11 cellular contexts compared by ENCODE assay signal in genomic region chr1:223135176-223135575, GRCh38. TPM values are rescaled to one million over a fixed set of nuclear protein-coding genes. Genes with fewer than 3 reads are reported as not detected.
A peak's percentile ranks its signal among the peaks of the same experiment; 100 is the strongest.
DNase-seq lines count a peak whose midpoint lies in the region; ATAC-seq and TF ChIP-seq lines count a peak whose summit lies in the region.
"Had no signal": no experiment of that assay in that cellular context is flagged by ENCODE, and none has a peak within 500 bp of the region (broad histone marks: within the 10 kb centered on the region; RNA-seq: fewer than 3 reads in every experiment).

No MANE protein-coding gene starts in this region.

- H3K9ac ChIP-seq in SK-N-SH, result no peak overlapping the region

- TF ChIP-seq POLR2A in prostate gland (IDR thresholded peaks at IDR 0.05) (no peak), Peyer's patch (IDR thresholded peaks at IDR 0.05) (no peak)

- no peak overlapping the region for H3K4me3 Mint-ChIP-seq in Caco-2 (ENCODE audit: unreplicated experiment)

- no peaks in the 10 kb centered on the region for H3K27me3 Mint-ChIP-seq in Caco-2 (ENCODE audit: insufficient read depth, unreplicated experiment)

- 15% methylated on average over 2 of the region's 4 CpGs for WGBS in SK-N-SH (ENCODE audit: low lambda C conversion rate)
- WGBS in prostate gland, result 38% methylated on average over 4 of the region's 4 CpGs

- peaks cover 7% of the 10 kb centered on the region for H3K36me3 Mint-ChIP-seq in Caco-2 (ENCODE audit: insufficient read depth, unreplicated experiment)

- H3K27me3 ChIP-seq in Caco-2 (replicated peaks; ENCODE audit: control insufficient read depth, insufficient read depth, low read length) (no peaks in the 10 kb centered on the region), SK-N-SH (ENCODE audit: insufficient read depth) (peaks cover 29% of the 10 kb centered on the region), prostate gland (replicated peaks; ENCODE audit: insufficient read depth) (no peaks in the 10 kb centered on the region), Peyer's patch (no peaks in the 10 kb centered on the region)

- peak overlapping the region; percentile 77 for H3K27ac Mint-ChIP-seq in Caco-2 (ENCODE audit: unreplicated experiment)

- no peaks in the 10 kb centered on the region for H3F3A ChIP-seq in SK-N-SH (replicated peaks; ENCODE audit: insufficient read depth)

- H3K4me1 ChIP-seq in Caco-2, result peaks cover 25% of the 10 kb centered on the region; the same call in 1 of the 2 replicates
- peaks cover 10 to 14% of the 10 kb centered on the region in 2 experiments; a peak in 3 of 4 replicates for H3K4me1 ChIP-seq in SK-N-SH (ENCODE audit: control insufficient read depth in 1 of 2, insufficient read depth in 2 of 2, low read depth in 1 of 2, low read length in 1 of 2)
- H3K4me1 ChIP-seq in prostate gland (replicated peaks), result no peaks in the 10 kb centered on the region
- H3K4me1 ChIP-seq in Peyer's patch, result peaks cover 0 to 12% (median 4%) of the 10 kb centered on the region in 4 donors

- H4K20me1 ChIP-seq in SK-N-SH (ENCODE audit: insufficient read depth), result no peaks in the 10 kb centered on the region

- H3K79me2 ChIP-seq in SK-N-SH (ENCODE audit: insufficient read depth), result no peaks in the 10 kb centered on the region

- H3K4me3 ChIP-seq in Caco-2 (ENCODE audit: low read depth, low read length) (no peak overlapping the region), SK-N-SH (ENCODE audit: low read depth in 2 of 2, low read length in 1 of 2) (no peak overlapping the region), fibroblast of the aortic adventitia (ENCODE audit: low read depth, low read length) (no peak overlapping the region), prostate gland (no peak overlapping the region), Peyer's patch (no peak overlapping the region)

- CTCF ChIA-PET in Caco-2 (lab: Charles Lee), result interaction anchor here (1.7 kb wide), 1 partner anchor 11 kb away, joined by 5 read pairs; no protein-coding TSS in a partner anchor
- CTCF ChIA-PET in SK-N-SH (lab: Yijun Ruan, JAX), result interaction anchor here (1.0 to 10.1 kb wide), 8 partner anchors 8 to 547 kb away, joined by 4 to 130 read pairs (median 24); partner anchors contain the start of gene TLR5

- H2AFZ ChIP-seq in SK-N-SH (ENCODE audit: low read depth), result no peak overlapping the region

- no peaks in the 10 kb centered on the region for H3K9me2 ChIP-seq in SK-N-SH

- no peaks in the 10 kb centered on the region; the same call in 1 of the 2 replicates for H3K36me3 ChIP-seq in Caco-2 (ENCODE audit: control insufficient read depth, insufficient read depth, low read length)
- H3K36me3 ChIP-seq in SK-N-SH (replicated peaks in 1 of 2; ENCODE audit: control insufficient read depth in 1 of 2, insufficient read depth in 2 of 2, low read length in 1 of 2), result no peaks in the 10 kb centered on the region
- H3K36me3 ChIP-seq in prostate gland, result no peaks in the 10 kb centered on the region
- H3K36me3 ChIP-seq in Peyer's patch, result no peaks in the 10 kb centered on the region

- H3K4me1 Mint-ChIP-seq in Caco-2 (ENCODE audit: low read depth, unreplicated experiment), result peaks cover 15% of the 10 kb centered on the region

- no peak for ATAC-seq in HG03196 (IDR thresholded peaks at IDR 0.05; ENCODE audit: unreplicated experiment)

- intact Hi-C loops in Caco-2 (cut with micrococcal nuclease; ENCODE audit: unreplicated experiment) (no loop called here), prostate gland (cut with DNase I) (no loop called here)

- POLR2A ChIA-PET in Caco-2 (lab: Charles Lee), result no interaction called here
- POLR2A ChIA-PET in SK-N-SH (lab: Yijun Ruan, JAX), result no interaction called here

- H3K27ac ChIP-seq in SK-N-SH (ENCODE audit: low read depth in 2 of 2, low read length in 1 of 2) (no peak overlapping the region), prostate gland (peak overlapping the region; percentile 70 to 82), Peyer's patch (no peak overlapping the region)
- H3K27ac ChIP-seq: BLaER1 treated with 17β-estradiol and CSF1 and Interleukin-3, amounts not matched to agents 10 nM and 100 nM had no signal

- no peak for TF ChIP-seq EP300 in SK-N-SH (IDR thresholded peaks at IDR 0.05; ENCODE audit: borderline replicate concordance in 1 of 2, low read depth in 1 of 2, low read length in 1 of 2)

- no TSS peak for BruUV-seq in Caco-2 (replicated peaks; lab: Mats Ljungman, UMichigan)

- no peak for TF ChIP-seq RAD21 in SK-N-SH (IDR thresholded peaks at IDR 0.05; ENCODE audit: low read length)

- no peak for DNase-seq in Caco-2
- no peak for DNase-seq in SK-N-SH
- peak; percentile 83 for DNase-seq in fibroblast of the aortic adventitia (ENCODE audit: low read depth)
- DNase-seq in prostate gland (ENCODE audit: low spot score), result peak; percentile 29
- DNase-seq in Peyer's patch, result no peak
- DNase-seq in iPS-NIHi7 (ENCODE audit: extremely low spot score), result no peak
- DNase-seq in DMS114 treated with DMSO at 0.1 percent for 48 hours (lab: John Stamatoyannopoulos, UW; ENCODE audit: unreplicated experiment), result no peak
- DNase-seq: cerebellar nuclear complex, NCI-H2081 had no signal

- TF ChIP-seq CTCF in Caco-2 (IDR thresholded peaks at IDR 0.05; ENCODE audit: insufficient read depth in 1 of 2, low read depth in 1 of 2, low read length in 1 of 2, severe bottlenecking in 1 of 2, unreplicated experiment in 1 of 2), result no peak
- TF ChIP-seq CTCF in SK-N-SH (IDR thresholded peaks at IDR 0.05), result no peak
- TF ChIP-seq CTCF in fibroblast of the aortic adventitia (IDR thresholded peaks at IDR 0.05; ENCODE audit: insufficient read depth, low read length), result no peak
- TF ChIP-seq CTCF in prostate gland (IDR thresholded peaks at IDR 0.05), result no peak
- TF ChIP-seq CTCF in Peyer's patch (IDR thresholded peaks at IDR 0.05), result no peak

- no peaks in the 10 kb centered on the region for H3K9me3 Mint-ChIP-seq in Caco-2 (ENCODE audit: unreplicated experiment)

- H3K9me3 ChIP-seq in Caco-2 (no peaks in the 10 kb centered on the region), SK-N-SH (no peaks in the 10 kb centered on the region), prostate gland (no peaks in the 10 kb centered on the region), Peyer's patch (no peaks in the 10 kb centered on the region)

- peak overlapping the region; percentile 91 for H3K4me2 ChIP-seq in SK-N-SH

TF ChIP-seq in SK-N-SH, 30 proteins besides CTCF, POLR2A, EP300 and RAD21:
- no peak for TF ChIP-seq RXRA (IDR thresholded peaks at IDR 0.05; ENCODE audit: borderline replicate concordance, low read depth)
- TF ChIP-seq MAX (IDR thresholded peaks at IDR 0.05; ENCODE audit: low read depth), result 0 out of 2 replicates have a peak, but pooled peaks have one; percentile 29
- peak; percentile 75; the same call in 1 of the 2 replicates for TF ChIP-seq NFIC (IDR thresholded peaks at IDR 0.05; ENCODE audit: borderline replicate concordance)

RNA-seq across cellular contexts. Expression of gene TLR5, which starts 7.9 kb away (rescaled TPM):
- 1.8 TPM in 2 replicates for total RNA-seq in Caco-2 (2022)
- polyA plus RNA-seq in SK-N-SH (2012; rRNA removed), result 0.02 TPM in 1 of 2 replicates, not detected in the other
- polyA plus RNA-seq in SK-N-SH (2012; cell fraction: cytosol; rRNA removed), result 0.01 and 0.22 TPM in 2 replicates
- polyA plus RNA-seq in SK-N-SH (2012; cell fraction: nucleus; rRNA removed), result 0.04 and 0.14 TPM in 2 replicates
- total RNA-seq in fibroblast of the aortic adventitia (ENCODE audit: low replicate concordance), result 0.36 TPM in 1 of 2 replicates, not detected in the other
- 10 to 100 TPM in 1 of 2 donors, 1 to 10 TPM in 1; 7.4 to 14.2 TPM for total RNA-seq in prostate gland
- total RNA-seq in Peyer's patch, result 1 to 10 TPM in 3 of 4 donors, under 1 TPM in 1; 0.85 to 6.6 (median 2.3) TPM

Comparison
In these comparisons a context has a peak if more than half of its experiments do, and no peak if none do; other contexts are left out.
1. DNase-seq: peak in fibroblast of the aortic adventitia (single experiment) and prostate gland (single experiment); none in Caco-2 (0 of 2), SK-N-SH (single experiment), Peyer's patch (0 of 3), iPS-NIHi7 (single experiment) and DMS114 treated with DMSO at 0.1 percent for 48 hours (single experiment).
2. H3K27ac ChIP-seq: peak in prostate gland (2 of 2); none in SK-N-SH (0 of 2) and Peyer's patch (0 of 4).